In the genomic region with DNA sequence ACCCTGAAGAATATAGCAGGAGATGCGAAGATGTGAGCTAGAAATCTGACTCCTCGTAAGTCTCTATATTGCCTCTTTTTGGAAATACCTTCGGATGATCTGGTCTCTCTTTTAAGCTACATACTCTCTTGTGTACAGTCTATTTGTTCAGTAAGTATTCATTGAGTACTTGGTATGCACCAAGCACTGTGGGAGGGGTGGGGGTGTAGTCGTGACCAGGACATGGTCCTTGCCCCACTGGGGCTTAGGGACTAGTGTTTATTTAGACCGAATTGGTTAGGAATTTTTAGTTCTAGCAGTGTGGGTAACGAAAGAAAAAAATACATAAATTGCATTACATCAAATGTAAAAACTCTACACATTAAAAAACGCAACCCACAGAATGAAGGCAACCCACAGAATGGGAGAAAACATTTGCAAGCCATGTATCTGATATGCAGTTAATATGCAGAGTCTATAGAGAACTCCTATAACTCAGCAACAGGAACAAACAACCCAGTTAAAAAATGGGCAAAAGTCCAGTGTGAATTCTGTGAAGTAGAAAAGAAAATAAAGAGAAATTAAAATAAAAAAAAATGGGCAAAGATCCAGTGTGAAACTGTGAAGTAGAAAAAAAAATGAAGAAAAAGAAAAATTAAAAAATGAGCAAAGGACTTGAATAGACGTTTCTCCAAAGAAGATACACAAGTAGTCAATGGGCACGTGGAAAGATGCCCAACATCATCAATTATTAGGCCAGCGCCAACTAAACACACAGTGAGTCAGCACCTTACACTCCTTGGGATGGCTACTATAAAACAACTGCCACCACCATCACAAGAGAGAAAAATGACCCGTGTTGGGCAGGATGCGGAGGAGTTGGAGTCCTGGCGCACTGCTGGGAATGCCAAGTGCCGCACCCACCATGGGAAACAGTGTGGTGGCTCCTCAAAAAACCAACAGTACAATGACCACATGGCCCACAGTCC, we compare ENCODE assay signal across 16 cellular contexts. TPM values are rescaled to one million over a fixed set of nuclear protein-coding genes. Genes with fewer than 3 reads are reported as not detected.
A peak's percentile ranks its signal among the peaks of the same experiment; 100 is the strongest.
DNase-seq lines count a peak whose midpoint lies in the region; ATAC-seq and TF ChIP-seq lines count a peak whose summit lies in the region.
"Had no signal": no experiment of that assay in that cellular context is flagged by ENCODE, and none has a peak within 500 bp of the region (broad histone marks: within the 10 kb centered on the region; RNA-seq: fewer than 3 reads in every experiment).

No MANE protein-coding gene starts in this region.

- TF ChIP-seq POLR2A in thyroid gland (IDR thresholded peaks at IDR 0.05): no peak

- no peaks in the 10 kb centered on the region for H3K9me3 ChIP-seq in heart right ventricle
- no peaks in the 10 kb centered on the region for H3K9me3 ChIP-seq in T-helper 17 cell (ENCODE audit: control insufficient read depth, low read length, poor library complexity, severe bottlenecking)
- no peaks in the 10 kb centered on the region for H3K9me3 ChIP-seq in thyroid gland

- no peak overlapping the region for H3K4me3 ChIP-seq in heart right ventricle
- no peak overlapping the region for H3K4me3 ChIP-seq in thyroid gland (replicated peaks in 1 of 3)

- ATAC-seq in Right ventricle myocardium superior (ENCODE audit: poor library complexity) (no peak), heart right ventricle (no peak), T-helper 17 cell (no peak), HG02970 (IDR thresholded peaks at IDR 0.05; ENCODE audit: low FRiP score, unreplicated experiment) (no peak), GM21786 (IDR thresholded peaks at IDR 0.05; ENCODE audit: unreplicated experiment) (no peak)
- ATAC-seq: Right ventricle myocardium inferior had no signal

- H3K27me3 Mint-ChIP-seq in T-helper 17 cell (peaks cover 5% of the 10 kb centered on the region), endothelial cell (ENCODE audit: unreplicated experiment) (peaks cover 3% of the 10 kb centered on the region), mesothelial cell of epicardium (ENCODE audit: low read depth) (no peaks in the 10 kb centered on the region)

- H3K36me3 ChIP-seq in heart right ventricle: no peaks in the 10 kb centered on the region
- no peaks in the 10 kb centered on the region for H3K36me3 ChIP-seq in thyroid gland

- H3K9me3 Mint-ChIP-seq in endothelial cell (ENCODE audit: unreplicated experiment) (no peaks in the 10 kb centered on the region), mesothelial cell of epicardium (peaks cover 7% of the 10 kb centered on the region)

- no peak for TF ChIP-seq CTCF in heart right ventricle (IDR thresholded peaks at IDR 0.05)
- TF ChIP-seq CTCF in endothelial cell (IDR thresholded peaks at IDR 0.05; ENCODE audit: unreplicated experiment): no peak
- TF ChIP-seq CTCF in thyroid gland (IDR thresholded peaks at IDR 0.05): no peak
- no peak for TF ChIP-seq CTCF in mesothelial cell of epicardium (IDR thresholded peaks at IDR 0.05; ENCODE audit: unreplicated experiment)

- H3K4me1 Mint-ChIP-seq in T-helper 17 cell: peaks cover 9% of the 10 kb centered on the region
- peaks cover 43% of the 10 kb centered on the region for H3K4me1 Mint-ChIP-seq in endothelial cell (ENCODE audit: unreplicated experiment)
- peaks cover 26% of the 10 kb centered on the region for H3K4me1 Mint-ChIP-seq in mesothelial cell of epicardium

- H3K27ac Mint-ChIP-seq in T-helper 17 cell (peak overlapping the region; percentile 39), endothelial cell (ENCODE audit: unreplicated experiment) (peak overlapping the region; percentile 0), mesothelial cell of epicardium (no peak overlapping the region)

- H3K27ac ChIP-seq in heart right ventricle (no peak overlapping the region), thyroid gland (peak overlapping the region in 2 of 3 donors; percentile 2 to 27)

- 92 to 93% methylated on average over 14 of the region's 14 CpGs for WGBS in heart right ventricle, 2 donors
- 63 to 71% methylated on average over 14 of the region's 14 CpGs for WGBS in thyroid gland, 2 donors

- H3K36me3 Mint-ChIP-seq in T-helper 17 cell (ENCODE audit: low read depth): no peaks in the 10 kb centered on the region
- H3K36me3 Mint-ChIP-seq in endothelial cell (ENCODE audit: low read depth, unreplicated experiment): peaks cover 20% of the 10 kb centered on the region
- peaks cover 16% of the 10 kb centered on the region for H3K36me3 Mint-ChIP-seq in mesothelial cell of epicardium

- H3K4me3 Mint-ChIP-seq in T-helper 17 cell (no peak overlapping the region), endothelial cell (ENCODE audit: unreplicated experiment) (peak overlapping the region; percentile 5), mesothelial cell of epicardium (no peak overlapping the region)

- H3K27me3 ChIP-seq in heart right ventricle: no peaks in the 10 kb centered on the region
- no peaks in the 10 kb centered on the region for H3K27me3 ChIP-seq in thyroid gland

- intact Hi-C loops in Right ventricle myocardium superior (cut with DNase I): no loop called here
- intact Hi-C loops in heart right ventricle (cut with DNase I): loop anchor here in 2 of 10 donors (10.0 kb wide), 2 partner anchors 142 to 222 kb away; no protein-coding TSS in a partner anchor
- intact Hi-C loops in thyroid gland (cut with DNase I): no loop called here

- H3K4me1 ChIP-seq in heart right ventricle (peaks cover 0 to 40% (median 11%) of the 10 kb centered on the region in 9 donors), thyroid gland (peaks cover 33 to 40% of the 10 kb centered on the region in 2 donors)

- DNase-seq in Right ventricle myocardium superior: peak; percentile 4
- DNase-seq in heart right ventricle: no peak
- no peak for DNase-seq in T-helper 17 cell
- no peak for DNase-seq in endothelial cell (ENCODE audit: low spot score)
- DNase-seq in thyroid gland: peak; percentile 76 to 81
- DNase-seq in mesothelial cell of epicardium (ENCODE audit: low spot score in 2 of 2, unreplicated experiment in 2 of 2): no peak
- DNase-seq: DMS79, IMR-90, Karpas-422, NCI-H1694, NCI-H2171 treated with DMSO at 0.1 percent for 48 hours, NCI-H526, OCI-M1 had no signal

RNA-seq across cellular contexts. Expression of gene RGS12, which starts 43.9 kb away (rescaled TPM):
- total RNA-seq in Right ventricle myocardium superior (15.8 TPM), heart right ventricle (10 to 100 TPM in 9 of 10 donors, 1 to 10 TPM in 1; 9.7 to 24.3 (median 13.1) TPM), T-helper 17 cell (1 to 10 TPM; 4.0 to 5.0 TPM), endothelial cell (ENCODE audit: unreplicated experiment) (116 TPM), thyroid gland (10 to 100 TPM; 14.6 to 25.1 (median 20.9) TPM), mesothelial cell of epicardium (75.9 to 81.9 TPM (median 78.9 TPM) in 3 replicates)
- polyA plus RNA-seq in heart right ventricle: 10 to 100 TPM; 10.6 to 24.4 TPM

Comparison
In these comparisons a context has a peak if more than half of its experiments do, and no peak if none do; other contexts are left out.
1. DNase-seq: peak in Right ventricle myocardium superior (single experiment) and thyroid gland (2 of 2); none in heart right ventricle (0 of 2), T-helper 17 cell (0 of 3), endothelial cell (single experiment) and mesothelial cell of epicardium (0 of 2).
2. H3K27ac ChIP-seq: peak in thyroid gland (2 of 3); none in heart right ventricle (0 of 10).